11 cellular contexts compared by ENCODE assay signal in genomic region chr3:52272831-52273230, GRCh38. TPM values are rescaled to one million over a fixed set of nuclear protein-coding genes. Genes with fewer than 3 reads are reported as not detected.
DNase-seq lines count a peak whose midpoint lies in the region; ATAC-seq and TF ChIP-seq lines count a peak whose summit lies in the region.
"Had no signal": no experiment of that assay in that cellular context is flagged by ENCODE, and none has a peak within 500 bp of the region (broad histone marks: within the 10 kb centered on the region; RNA-seq: fewer than 3 reads in every experiment).

No MANE protein-coding gene starts in this region.

- H3K4me1 Mint-ChIP-seq in activated naive CD4-positive, alpha-beta T cell treated with anti-CD3 and anti-CD28 coated beads, Interleukin-2, amount 50 U/mL, for 24 hours, result peaks cover 74% of the 10 kb centered on the region
- H3K4me1 Mint-ChIP-seq in activated T-cell treated with anti-CD3 and anti-CD28 coated beads, Interleukin-2, amount 50 U/mL, for 4 hours (ENCODE audit: low read depth), result peaks cover 73% of the 10 kb centered on the region
- H3K4me1 Mint-ChIP-seq in memory B cell, result peaks cover 43% of the 10 kb centered on the region

- H3K27ac ChIP-seq in upper lobe of right lung (no peak overlapping the region), right cardiac atrium (ENCODE audit: low read length) (no peak overlapping the region)
- H3K27ac ChIP-seq: ovary had no signal

- intact Hi-C loops in upper lobe of right lung (cut with DNase I) (no loop called here), right cardiac atrium (cut with DNase I) (loop anchor here in 1 of 4 donors (10.0 kb wide), 1 partner anchor 268 kb away; no protein-coding TSS in a partner anchor)

- ATAC-seq in activated T-cell treated with anti-CD3 and anti-CD28 coated beads, Interleukin-2, amount 50 U/mL, for 4 hours, result no peak
- ATAC-seq in memory B cell (ENCODE audit: low read depth) (no peak), upper lobe of right lung (peak; percentile 24), right cardiac atrium (no peak)
- no peak for ATAC-seq in activated CD4-positive, CD25-positive, alpha-beta regulatory T cell treated with anti-CD3 and anti-CD28 coated beads, Interleukin-2, amount 50 U/mL, for 24 hours

- no peak for TF ChIP-seq CTCF in upper lobe of right lung (IDR thresholded peaks at IDR 0.05)

- peak overlapping the region; percentile 99 for H3K4me3 Mint-ChIP-seq in activated naive CD4-positive, alpha-beta T cell treated with anti-CD3 and anti-CD28 coated beads, Interleukin-2, amount 50 U/mL, for 24 hours
- peak overlapping the region; percentile 95 for H3K4me3 Mint-ChIP-seq in activated T-cell treated with anti-CD3 and anti-CD28 coated beads, Interleukin-2, amount 50 U/mL, for 4 hours
- peak overlapping the region; percentile 30 for H3K4me3 Mint-ChIP-seq in memory B cell

- WGBS in right cardiac atrium, result 64% methylated on average over 3 of the region's 3 CpGs

- H3K27me3 ChIP-seq in upper lobe of right lung (no peaks in the 10 kb centered on the region), right cardiac atrium (ENCODE audit: control insufficient read depth, insufficient read depth) (no peaks in the 10 kb centered on the region)
- H3K27me3 ChIP-seq: ovary had no signal

- peaks cover 36% of the 10 kb centered on the region for H3K36me3 Mint-ChIP-seq in activated naive CD4-positive, alpha-beta T cell treated with anti-CD3 and anti-CD28 coated beads, Interleukin-2, amount 50 U/mL, for 24 hours
- peaks cover 46% of the 10 kb centered on the region for H3K36me3 Mint-ChIP-seq in activated T-cell treated with anti-CD3 and anti-CD28 coated beads, Interleukin-2, amount 50 U/mL, for 4 hours (ENCODE audit: insufficient read depth)
- H3K36me3 Mint-ChIP-seq in memory B cell, result peaks cover 15% of the 10 kb centered on the region

- H3K36me3 ChIP-seq in upper lobe of right lung, result peaks cover 32% of the 10 kb centered on the region
- H3K36me3 ChIP-seq: ovary had no signal

- no peaks in the 10 kb centered on the region for H3K9me3 Mint-ChIP-seq in activated naive CD4-positive, alpha-beta T cell treated with anti-CD3 and anti-CD28 coated beads, Interleukin-2, amount 50 U/mL, for 24 hours
- no peaks in the 10 kb centered on the region for H3K9me3 Mint-ChIP-seq in activated T-cell treated with anti-CD3 and anti-CD28 coated beads, Interleukin-2, amount 50 U/mL, for 4 hours
- no peaks in the 10 kb centered on the region for H3K9me3 Mint-ChIP-seq in memory B cell

- H3K27ac Mint-ChIP-seq in activated naive CD4-positive, alpha-beta T cell treated with anti-CD3 and anti-CD28 coated beads, Interleukin-2, amount 50 U/mL, for 24 hours, result peak overlapping the region; percentile 95
- peak overlapping the region; percentile 78 for H3K27ac Mint-ChIP-seq in memory B cell

- H3K4me3 ChIP-seq in upper lobe of right lung, result no peak overlapping the region
- H3K4me3 ChIP-seq in right cardiac atrium (ENCODE audit: low read length), result no peak overlapping the region
- H3K4me3 ChIP-seq: ovary had no signal

- no peaks in the 10 kb centered on the region for H3K27me3 Mint-ChIP-seq in activated naive CD4-positive, alpha-beta T cell treated with anti-CD3 and anti-CD28 coated beads, Interleukin-2, amount 50 U/mL, for 24 hours
- H3K27me3 Mint-ChIP-seq in activated T-cell treated with anti-CD3 and anti-CD28 coated beads, Interleukin-2, amount 50 U/mL, for 4 hours (ENCODE audit: low read depth), result no peaks in the 10 kb centered on the region
- no peaks in the 10 kb centered on the region for H3K27me3 Mint-ChIP-seq in memory B cell

- no peak for DNase-seq in activated naive CD4-positive, alpha-beta T cell treated with Interleukin-2 at 50 U/mL for 16 hours
- DNase-seq in activated T-cell treated with anti-CD3 and anti-CD28 coated beads, Interleukin-2, amount 50 U/mL, for 4 hours, result no peak
- DNase-seq in memory B cell (ENCODE audit: low spot score in 2 of 2), result no peak
- no peak for DNase-seq in upper lobe of right lung
- no peak for DNase-seq in right cardiac atrium
- DNase-seq in effector CD8-positive, alpha-beta T cell (lab: John Stamatoyannopoulos, UW), result no peak
- DNase-seq: NCI-H1436, NCI-H510A treated with DMSO at 0.1 percent for 48 hours had no signal

- peaks cover 93% of the 10 kb centered on the region for H3K4me1 ChIP-seq in upper lobe of right lung
- H3K4me1 ChIP-seq in right cardiac atrium (ENCODE audit: control insufficient read depth, insufficient read depth, low read length), result peaks cover 14% of the 10 kb centered on the region

- H3K9me3 ChIP-seq in upper lobe of right lung (no peaks in the 10 kb centered on the region), right cardiac atrium (ENCODE audit: control insufficient read depth, low read length) (no peaks in the 10 kb centered on the region)
- H3K9me3 ChIP-seq: ovary had no signal

RNA-seq across cellular contexts. Expression of gene WDR82, which starts 5.6 kb away (rescaled TPM):
- total RNA-seq in activated T-cell treated with anti-CD3 and anti-CD28 coated beads, Interleukin-2, amount 50 U/mL, for 4 hours, result 100 to 1,000 TPM; 107 to 119 (median 115) TPM
- total RNA-seq in upper lobe of right lung, result 61.9 TPM
- 10 to 100 TPM; 61.0 to 65.5 (median 63.2) TPM for total RNA-seq in right cardiac atrium
- polyA plus RNA-seq in right cardiac atrium, result 36.9 TPM

RNA-seq across cellular contexts. Expression of gene GLYCTK, which starts 14.8 kb away (rescaled TPM):
- 10 to 100 TPM; 13.0 to 15.5 (median 13.3) TPM for total RNA-seq in activated T-cell treated with anti-CD3 and anti-CD28 coated beads, Interleukin-2, amount 50 U/mL, for 4 hours
- total RNA-seq in upper lobe of right lung (11.5 TPM), right cardiac atrium (1 to 10 TPM; 4.2 to 7.5 (median 6.3) TPM)
- 8.1 TPM for polyA plus RNA-seq in right cardiac atrium

RNA-seq across cellular contexts. Expression of gene PPM1M, which starts 27.3 kb away (rescaled TPM):
- total RNA-seq in activated T-cell treated with anti-CD3 and anti-CD28 coated beads, Interleukin-2, amount 50 U/mL, for 4 hours, result 10 to 100 TPM; 26.6 to 40.0 (median 39.7) TPM
- total RNA-seq in upper lobe of right lung (44.0 TPM), right cardiac atrium (10 to 100 TPM; 11.3 to 16.3 (median 14.7) TPM)
- 9.5 TPM for polyA plus RNA-seq in right cardiac atrium

RNA-seq across cellular contexts. Expression of gene TWF2, which starts 33.9 kb away (rescaled TPM):
- total RNA-seq in activated T-cell treated with anti-CD3 and anti-CD28 coated beads, Interleukin-2, amount 50 U/mL, for 4 hours, result 10 to 100 TPM; 69.7 to 76.5 (median 72.8) TPM
- total RNA-seq in upper lobe of right lung (50.4 TPM), right cardiac atrium (10 to 100 TPM; 32.0 to 70.0 (median 45.0) TPM)
- 56.5 TPM for polyA plus RNA-seq in right cardiac atrium

RNA-seq across cellular contexts. Expression of gene DNAH1, which starts 43.3 kb away (rescaled TPM):
- total RNA-seq in activated T-cell treated with anti-CD3 and anti-CD28 coated beads, Interleukin-2, amount 50 U/mL, for 4 hours, result 1 to 10 TPM; 6.4 to 8.4 (median 6.6) TPM
- 11.2 TPM for total RNA-seq in upper lobe of right lung
- total RNA-seq in right cardiac atrium, result 1 to 10 TPM; 3.0 to 4.0 (median 3.7) TPM
- 2.6 TPM for polyA plus RNA-seq in right cardiac atrium

Comparison
In these comparisons a context has a peak if more than half of its experiments do, and no peak if none do; other contexts are left out.
1. H3K4me3 Mint-ChIP-seq: peak in every context shown above with its lines; median percentile 99 in activated naive CD4-positive, alpha-beta T cell treated with anti-CD3 and anti-CD28 coated beads, Interleukin-2, amount 50 U/mL, for 24 hours; 95 in activated T-cell treated with anti-CD3 and anti-CD28 coated beads, Interleukin-2, amount 50 U/mL, for 4 hours; 30 in memory B cell.